In the genomic region with DNA sequence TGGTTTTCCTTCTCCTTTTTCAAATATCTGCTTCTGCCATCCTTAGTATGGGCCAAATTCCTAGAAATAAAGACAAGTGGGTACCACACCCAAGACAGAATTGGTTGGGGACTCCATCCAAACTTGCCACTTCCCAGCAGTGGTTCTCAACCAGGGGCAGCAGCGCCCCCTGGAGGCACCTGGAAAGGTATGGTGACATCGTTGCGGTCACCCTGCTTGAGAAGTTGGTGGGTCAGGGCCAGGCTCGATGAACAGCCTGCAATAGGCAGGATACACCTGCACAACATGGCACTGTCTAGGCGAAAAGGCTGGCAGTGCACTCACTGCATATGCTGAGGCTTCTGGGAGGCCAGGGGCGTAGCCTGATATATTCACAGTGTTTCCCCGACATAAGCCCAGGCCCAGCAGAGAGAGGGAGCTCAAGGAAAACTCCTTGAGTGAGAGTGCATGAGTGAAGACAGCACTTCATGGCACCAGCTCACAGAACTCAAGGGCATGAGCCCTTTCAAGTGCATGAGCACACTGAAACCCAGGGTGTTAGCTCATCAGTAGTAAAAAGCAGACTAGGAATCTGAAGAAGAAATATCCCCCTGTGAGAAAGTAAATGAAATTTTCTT, we compare ENCODE assay signal across 8 cellular contexts. TPM values are rescaled to one million over a fixed set of nuclear protein-coding genes. Genes with fewer than 3 reads are reported as not detected.
DNase-seq lines count a peak whose midpoint lies in the region; ATAC-seq, FAIRE-seq and TF ChIP-seq lines count a peak whose summit lies in the region.

No MANE protein-coding gene starts in this region.

- CTCF ChIA-PET in AG04449 (lab: Yijun Ruan, JAX): interaction anchor here (0.9 to 5.5 kb wide), 16 partner anchors 8 to 73 kb away, joined by 3 to 49 read pairs (median 6); no protein-coding TSS in a partner anchor
- CTCF ChIA-PET in K562 (lab: Yijun Ruan, JAX; ENCODE audit: low intra/inter-chr PET ratio): interaction anchor here (0.6 to 1.5 kb wide), 3 partner anchors 25 to 1554 kb away, joined by 3 to 6 read pairs (median 6); no protein-coding TSS in a partner anchor
- CTCF ChIA-PET in HepG2 (lab: Yijun Ruan, JAX; ENCODE audit: low intra/inter-chr PET ratio, low total read pairs): interaction anchor here (1.2 to 1.7 kb wide), 3 partner anchors 23 to 124 kb away, joined by 3 to 9 read pairs (median 5); no protein-coding TSS in a partner anchor

- H3K4me3 ChIP-seq in AG04449 (ENCODE audit: low read depth, low read length) (no peak overlapping the region), K562 (no peak overlapping the region), HepG2 (replicated peaks in 1 of 3; ENCODE audit: insufficient read depth in 1 of 3, low read depth in 2 of 3, low read length in 3 of 3) (no peak overlapping the region), transverse colon (no peak overlapping the region)

- FAIRE-seq in K562 (lab: Jason Lieb, UNC) (peak; percentile 83), HepG2 (lab: Jason Lieb, UNC) (peak; percentile 59)

- no peaks in the 10 kb centered on the region for H3K36me3 ChIP-seq in K562 (ENCODE audit: control insufficient read depth, insufficient read depth, low read length)
- no peaks in the 10 kb centered on the region for H3K36me3 ChIP-seq in HepG2 (replicated peaks in 1 of 2; ENCODE audit: control insufficient read depth in 1 of 2, insufficient read depth in 2 of 2, low read length in 2 of 2)
- H3K36me3 ChIP-seq in transverse colon: no peaks in the 10 kb centered on the region

- peak; percentile 100 for ATAC-seq in K562
- peak; percentile 99 for ATAC-seq in HepG2
- ATAC-seq in HG03378 (IDR thresholded peaks at IDR 0.05; ENCODE audit: unreplicated experiment): no peak
- ATAC-seq in GM18861 (IDR thresholded peaks at IDR 0.05; ENCODE audit: unreplicated experiment): no peak

- peak; percentile 15 to 72 for TF ChIP-seq RAD21 in K562 (CRISPR knock-in tag; conservative IDR thresholded peaks at IDR 0.05 in 1 of 2, IDR thresholded peaks at IDR 0.05 in 1 of 2)
- TF ChIP-seq RAD21 in HepG2 (CRISPR knock-in tag; IDR thresholded peaks at IDR 0.05): peak; percentile 74

- intact Hi-C loops in K562 (cut with micrococcal nuclease): loop anchor here (1.0 to 2.0 kb wide), 2 partner anchors 24 to 422 kb away; no protein-coding TSS in a partner anchor
- intact Hi-C loops in HepG2 (cut with micrococcal nuclease; ENCODE audit: unreplicated experiment): no loop called here
- intact Hi-C loops in transverse colon (cut with DNase I; ENCODE audit: low total_unique reads): no loop called here

- TF ChIP-seq EP300 in K562 (IDR thresholded peaks at IDR 0.05; ENCODE audit: low read length): no peak
- no peak for TF ChIP-seq EP300 in HepG2 (IDR thresholded peaks at IDR 0.05; ENCODE audit: low read depth in 2 of 2, low read length in 2 of 2)
- no peak for TF ChIP-seq EP300 in HepG2 (CRISPR knock-in tag; IDR thresholded peaks at IDR 0.05; ENCODE audit: borderline replicate concordance)
- TF ChIP-seq EP300 in transverse colon (IDR thresholded peaks at IDR 0.05; ENCODE audit: low read depth): no peak

- H3K79me2 ChIP-seq in K562 (ENCODE audit: control insufficient read depth, insufficient read depth, low read length) (no peaks in the 10 kb centered on the region), HepG2 (ENCODE audit: insufficient read depth, low read length) (no peaks in the 10 kb centered on the region)

- TF ChIP-seq POLR2A in K562 (conservative IDR thresholded peaks at IDR 0.05) (no peak), HepG2 (IDR thresholded peaks at IDR 0.05; ENCODE audit: insufficient read depth in 1 of 2, low read depth in 2 of 2, low read length in 2 of 2) (no peak), transverse colon (IDR thresholded peaks at IDR 0.05) (no peak)

- H3K27me3 ChIP-seq in K562 (ENCODE audit: control insufficient read depth in 2 of 2, insufficient read depth in 2 of 2, low read length in 2 of 2) (peaks cover 20 to 22% of the 10 kb centered on the region in 2 experiments), HepG2 (ENCODE audit: control insufficient read depth in 1 of 2, insufficient read depth in 2 of 2, low read length in 2 of 2) (0 out of 5 replicates have a peak, but pooled peaks cover 0 to 7% of the 10 kb centered on the region in 2 experiments), transverse colon (no peaks in the 10 kb centered on the region)

- H3K9ac ChIP-seq in K562 (ENCODE audit: insufficient read depth in 1 of 2, low read depth in 2 of 2, low read length in 2 of 2) (no peak overlapping the region), HepG2 (ENCODE audit: insufficient read depth, low read depth, low read length) (no peak overlapping the region)

- peak overlapping the region; percentile 24; the same call in 1 of the 2 replicates for H3K4me2 ChIP-seq in K562 (ENCODE audit: insufficient read depth, low read length)
- peak overlapping the region; percentile 19; the same call in 1 of the 2 replicates for H3K4me2 ChIP-seq in HepG2 (ENCODE audit: low read depth, low read length)

- WGBS in K562 (ENCODE audit: insufficient coverage, low coverage, missing lambda C conversion rate): 4% methylated on average over 7 of the region's 7 CpGs
- 20% methylated on average over 5 of the region's 7 CpGs for WGBS in HepG2 (ENCODE audit: low lambda C conversion rate)
- 61% methylated on average over 7 of the region's 7 CpGs; no CpG with 5 or more reads in 1 of the 2 donors for WGBS in transverse colon (ENCODE audit: low coverage in 1 of 2), 2 donors

- BruUV-seq in K562 (replicated peaks; lab: Mats Ljungman, UMichigan) (no TSS peak), HepG2 (replicated peaks; lab: Mats Ljungman, UMichigan) (no TSS peak)

- H3K9me3 ChIP-seq in K562 (replicated peaks; ENCODE audit: control insufficient read depth, insufficient read depth, low read depth, low read length) (no peaks in the 10 kb centered on the region), HepG2 (ENCODE audit: low read length) (no peaks in the 10 kb centered on the region), transverse colon (no peaks in the 10 kb centered on the region)

- no peak overlapping the region for H3K27ac ChIP-seq in K562 (ENCODE audit: extremely low read depth, low read depth, low read length)
- no peak overlapping the region for H3K27ac ChIP-seq in HepG2 (ENCODE audit: extremely low read length, insufficient read depth, low read length)
- H3K27ac ChIP-seq in transverse colon: no peak overlapping the region

- H3K4me1 ChIP-seq in K562 (replicated peaks in 1 of 2; ENCODE audit: control insufficient read depth in 2 of 2, insufficient read depth in 2 of 2, low read length in 2 of 2): no peaks in the 10 kb centered on the region; a peak in 1 of 5 replicates
- no peaks in the 10 kb centered on the region for H3K4me1 ChIP-seq in HepG2 (ENCODE audit: insufficient read depth, low read length)
- no peaks in the 10 kb centered on the region for H3K4me1 ChIP-seq in transverse colon

- in situ Hi-C loops in GM13976 (cut with MboI; ENCODE audit: low sequenced_read_pairs, unreplicated experiment): no loop called here
- in situ Hi-C loops in K562 (cut with MboI): no loop called here
- in situ Hi-C loops in HepG2 (cut with HindIII; ENCODE audit: extremely low pct_ligation_motif_present, low pct_unique_long_range_greater_than_20kb): no loop called here
- in situ Hi-C loops in transverse colon (cut with MboI; ENCODE audit: low pct_ligation_motif_present in 1 of 4, low pct_unique_long_range_greater_than_20kb in 1 of 4, low sequenced_read_pairs in 3 of 4): no loop called here

- H3K9me1 ChIP-seq in K562 (ENCODE audit: control insufficient read depth, insufficient read depth, low read length): no peaks in the 10 kb centered on the region

- H2AFZ ChIP-seq in K562 (ENCODE audit: low read depth, low read length) (peak overlapping the region; percentile 36; the same call in 1 of the 2 replicates), HepG2 (ENCODE audit: low read length) (no peak overlapping the region)

- H4K20me1 ChIP-seq in K562 (replicated peaks; ENCODE audit: control insufficient read depth, insufficient read depth, low read length) (no peaks in the 10 kb centered on the region), HepG2 (ENCODE audit: insufficient read depth, low read length) (no peaks in the 10 kb centered on the region)

- POLR2A ChIA-PET in AG04449 (lab: Yijun Ruan, JAX): interaction anchor here (0.6 kb wide), 1 partner anchor 25 kb away, joined by 3 read pairs; no protein-coding TSS in a partner anchor
- POLR2A ChIA-PET in K562 (lab: Yijun Ruan, JAX): no interaction called here
- POLR2A ChIA-PET in HepG2 (lab: Yijun Ruan, JAX): no interaction called here

- DNase-seq in AG04449 (ENCODE audit: low read depth, low spot score): no peak
- peak; percentile 55 for DNase-seq in GM13976 (ENCODE audit: low spot score)
- peak; percentile 9 for DNase-seq in NCI-H226
- peak; percentile 67 to 81 (median 73) for DNase-seq in K562 (ENCODE audit: extremely low read depth in 1 of 4, low spot score in 3 of 4)
- peak; percentile 62 for DNase-seq in HepG2 (ENCODE audit: low spot score)
- peak; percentile 28 for DNase-seq in transverse colon

- TF ChIP-seq CTCF in AG04449 (IDR thresholded peaks at IDR 0.05; ENCODE audit: insufficient read depth, low read length, missing control alignments) (peak; percentile 77), GM13976 (IDR thresholded peaks at IDR 0.05; ENCODE audit: borderline replicate concordance, control extremely low read depth, extremely low read depth, insufficient read depth, missing control alignments) (peak; percentile 72), K562 (IDR thresholded peaks at IDR 0.05 in 2 of 3, conservative IDR thresholded peaks at IDR 0.05 in 1 of 3; ENCODE audit: insufficient read depth in 2 of 3, low read depth in 1 of 3, low read length in 3 of 3) (peak; percentile 83 to 96 (median 85)), HepG2 (CRISPR knock-in tag; IDR thresholded peaks at IDR 0.05) (peak; percentile 94), transverse colon (IDR thresholded peaks at IDR 0.05) (peak; percentile 25 to 59 (median 44))

RNA-seq across cellular contexts. Expression of gene CMC2, which starts 57.7 kb away (rescaled TPM):
- 47.9 and 97.0 TPM in 2 replicates for total RNA-seq in K562 (2011; cell fraction: chromatin; rRNA removed; ENCODE audit: low replicate concordance)
- total RNA-seq in K562 (2011; cell fraction: nucleolus; rRNA removed): 47.9 and 67.9 TPM in 2 replicates
- 50.2 and 70.3 TPM in 2 replicates for total RNA-seq in K562 (2011; cell fraction: nucleoplasm; rRNA removed)
- total RNA-seq in K562 (2014; rRNA removed) (122 and 192 TPM in 2 replicates), K562 (2014; rRNA removed; fragmentation: Illumina TruSeq; extraction: Trizol) (144 and 165 TPM in 2 replicates), K562 (2015; rRNA removed; fragmentation: Illumina TruSeq; extraction: Trizol) (124 and 143 TPM in 2 replicates), K562 (2021) (166 and 189 TPM in 2 replicates), HepG2 (2016; rRNA removed; fragmentation: Illumina TruSeq; extraction: Trizol) (129 and 147 TPM in 2 replicates), transverse colon (10 to 100 TPM in 3 of 4 donors, 1 to 10 TPM in 1; 2.8 to 42.9 (median 29.8) TPM)
- polyA plus RNA-seq in K562 (2011; rRNA removed) (224 and 304 TPM in 2 replicates), K562 (2014; fragmentation: Illumina TruSeq; extraction: Trizol) (172 and 255 TPM in 2 replicates), K562 (2014; fragmentation: Nextera tagmentation; extraction: Ambion mirVana) (100 to 1,000 TPM; 434 to 501 TPM), K562 (2014; rRNA removed) (230 and 250 TPM in 2 replicates), HepG2 (2011; rRNA removed) (92.1 and 116 TPM in 2 replicates)
- polyA plus RNA-seq in K562 (2011; cell fraction: cytosol; rRNA removed): 185 and 294 TPM in 2 replicates
- polyA plus RNA-seq in K562 (2011; cell fraction: nucleus; rRNA removed): 100 and 142 TPM in 2 replicates
- 144 and 242 TPM in 2 replicates for polyA plus RNA-seq in K562 (2012)
- polyA minus RNA-seq in K562 (2011; rRNA and poly(A)+ RNA removed): 73.7 and 81.3 TPM in 2 replicates
- 37.5 and 45.1 TPM in 2 replicates for polyA minus RNA-seq in K562 (2011; cell fraction: cytosol; rRNA and poly(A)+ RNA removed)
- polyA minus RNA-seq in K562 (2011; cell fraction: nucleus; rRNA and poly(A)+ RNA removed): 59.8 and 62.9 TPM in 2 replicates
- total RNA-seq in HepG2 (2016; cell fraction: cytosol; rRNA removed; fragmentation: Illumina TruSeq; extraction: Trizol; ENCODE audit: low read depth): 111 and 171 TPM in 2 replicates
- total RNA-seq in HepG2 (2016; cell fraction: insoluble cytoplasmic fraction; rRNA removed; fragmentation: Illumina TruSeq; extraction: Trizol): 118 and 155 TPM in 2 replicates
- 132 and 180 TPM in 2 replicates for total RNA-seq in HepG2 (2016; cell fraction: membrane; rRNA removed; fragmentation: Illumina TruSeq; extraction: Trizol)
- total RNA-seq in HepG2 (2016; cell fraction: nucleus; rRNA removed; fragmentation: Illumina TruSeq; extraction: Trizol): 49.2 and 54.6 TPM in 2 replicates
- polyA plus RNA-seq in HepG2 (2011; cell fraction: cytosol; rRNA removed): 134 and 148 TPM in 2 replicates
- 22.2 and 24.5 TPM in 2 replicates for polyA plus RNA-seq in HepG2 (2011; cell fraction: nucleus; rRNA removed)
- polyA plus RNA-seq in HepG2 (2012): 81.8 and 85.6 TPM in 2 replicates
- 157 and 235 TPM in 2 replicates for polyA plus RNA-seq in HepG2 (2016; cell fraction: cytosol; fragmentation: Illumina TruSeq; extraction: Trizol; ENCODE audit: low read depth)
- polyA plus RNA-seq in HepG2 (2016; cell fraction: insoluble cytoplasmic fraction; fragmentation: Illumina TruSeq; extraction: Trizol; ENCODE audit: low read depth): 172 and 176 TPM in 2 replicates
- 133 and 179 TPM in 2 replicates for polyA plus RNA-seq in HepG2 (2016; cell fraction: membrane; fragmentation: Illumina TruSeq; extraction: Trizol; ENCODE audit: low read depth)
- polyA plus RNA-seq in HepG2 (2016; cell fraction: nucleus; fragmentation: Illumina TruSeq; extraction: Trizol; ENCODE audit: insufficient read depth, low read depth): 86.6 and 97.5 TPM in 2 replicates
- 70.9 and 71.9 TPM in 2 replicates for polyA minus RNA-seq in HepG2 (2011; rRNA and poly(A)+ RNA removed; ENCODE audit: low replicate concordance)
- 19.8 and 22.3 TPM in 2 replicates for polyA minus RNA-seq in HepG2 (2011; cell fraction: cytosol; rRNA and poly(A)+ RNA removed)
- 35.4 and 68.6 TPM in 2 replicates for polyA minus RNA-seq in HepG2 (2011; cell fraction: nucleus; rRNA and poly(A)+ RNA removed)

RNA-seq across cellular contexts. Expression of gene CENPN, which starts 58.0 kb away (rescaled TPM):
- total RNA-seq in K562 (2011; cell fraction: chromatin; rRNA removed; ENCODE audit: low replicate concordance): 44.6 and 60.6 TPM in 2 replicates
- total RNA-seq in K562 (2011; cell fraction: nucleolus; rRNA removed): 31.3 and 39.4 TPM in 2 replicates
- 28.4 and 36.6 TPM in 2 replicates for total RNA-seq in K562 (2011; cell fraction: nucleoplasm; rRNA removed)
- 64.6 and 140 TPM in 2 replicates for total RNA-seq in K562 (2014; rRNA removed)
- 161 and 186 TPM in 2 replicates for total RNA-seq in K562 (2014; rRNA removed; fragmentation: Illumina TruSeq; extraction: Trizol)
- total RNA-seq in K562 (2015; rRNA removed; fragmentation: Illumina TruSeq; extraction: Trizol): 103 and 106 TPM in 2 replicates
- 87.6 and 92.3 TPM in 2 replicates for total RNA-seq in K562 (2021)
- polyA plus RNA-seq in K562 (2011; rRNA removed): 95.8 and 123 TPM in 2 replicates
- polyA plus RNA-seq in K562 (2011; cell fraction: cytosol; rRNA removed): 36.0 and 53.1 TPM in 2 replicates
- polyA plus RNA-seq in K562 (2011; cell fraction: nucleus; rRNA removed): 27.2 and 47.1 TPM in 2 replicates
- 92.4 and 304 TPM in 2 replicates for polyA plus RNA-seq in K562 (2012)
- polyA plus RNA-seq in K562 (2014; fragmentation: Illumina TruSeq; extraction: Trizol): 140 and 158 TPM in 2 replicates
- 100 to 1,000 TPM; 343 to 384 TPM for polyA plus RNA-seq in K562 (2014; fragmentation: Nextera tagmentation; extraction: Ambion mirVana)
- 209 and 279 TPM in 2 replicates for polyA plus RNA-seq in K562 (2014; rRNA removed)
- polyA minus RNA-seq in K562 (2011; rRNA and poly(A)+ RNA removed): 92.7 and 93.9 TPM in 2 replicates
- polyA minus RNA-seq in K562 (2011; cell fraction: cytosol; rRNA and poly(A)+ RNA removed): 42.0 and 48.2 TPM in 2 replicates
- 28.3 and 30.8 TPM in 2 replicates for polyA minus RNA-seq in K562 (2011; cell fraction: nucleus; rRNA and poly(A)+ RNA removed)
- total RNA-seq in HepG2 (2016; rRNA removed; fragmentation: Illumina TruSeq; extraction: Trizol): 129 and 193 TPM in 2 replicates
- 98.3 and 119 TPM in 2 replicates for total RNA-seq in HepG2 (2016; cell fraction: cytosol; rRNA removed; fragmentation: Illumina TruSeq; extraction: Trizol; ENCODE audit: low read depth)
- 133 and 185 TPM in 2 replicates for total RNA-seq in HepG2 (2016; cell fraction: insoluble cytoplasmic fraction; rRNA removed; fragmentation: Illumina TruSeq; extraction: Trizol)
- 180 and 185 TPM in 2 replicates for total RNA-seq in HepG2 (2016; cell fraction: membrane; rRNA removed; fragmentation: Illumina TruSeq; extraction: Trizol)
- total RNA-seq in HepG2 (2016; cell fraction: nucleus; rRNA removed; fragmentation: Illumina TruSeq; extraction: Trizol): 46.2 and 59.6 TPM in 2 replicates
- polyA plus RNA-seq in HepG2 (2011; rRNA removed): 17.3 and 29.7 TPM in 2 replicates
- polyA plus RNA-seq in HepG2 (2011; cell fraction: cytosol; rRNA removed): 15.2 and 17.8 TPM in 2 replicates
- 8.3 and 10.1 TPM in 2 replicates for polyA plus RNA-seq in HepG2 (2011; cell fraction: nucleus; rRNA removed)
- 46.5 and 70.0 TPM in 2 replicates for polyA plus RNA-seq in HepG2 (2012)
- polyA plus RNA-seq in HepG2 (2016; cell fraction: cytosol; fragmentation: Illumina TruSeq; extraction: Trizol; ENCODE audit: low read depth): 113 and 120 TPM in 2 replicates
- 123 and 135 TPM in 2 replicates for polyA plus RNA-seq in HepG2 (2016; cell fraction: insoluble cytoplasmic fraction; fragmentation: Illumina TruSeq; extraction: Trizol; ENCODE audit: low read depth)
- polyA plus RNA-seq in HepG2 (2016; cell fraction: membrane; fragmentation: Illumina TruSeq; extraction: Trizol; ENCODE audit: low read depth): 123 and 146 TPM in 2 replicates
- polyA plus RNA-seq in HepG2 (2016; cell fraction: nucleus; fragmentation: Illumina TruSeq; extraction: Trizol; ENCODE audit: insufficient read depth, low read depth): 40.0 and 50.9 TPM in 2 replicates
- 17.1 and 164 TPM in 2 replicates for polyA minus RNA-seq in HepG2 (2011; rRNA and poly(A)+ RNA removed; ENCODE audit: low replicate concordance)
- polyA minus RNA-seq in HepG2 (2011; cell fraction: cytosol; rRNA and poly(A)+ RNA removed): 14.1 and 16.1 TPM in 2 replicates
- 17.9 and 25.4 TPM in 2 replicates for polyA minus RNA-seq in HepG2 (2011; cell fraction: nucleus; rRNA and poly(A)+ RNA removed)
- total RNA-seq in transverse colon: 10 to 100 TPM in 2 of 4 donors, 1 to 10 TPM in 2; 4.9 to 12.7 (median 8.5) TPM

Comparison
In these comparisons a context has a peak if more than half of its experiments do, and no peak if none do; other contexts are left out.
1. CTCF ChIP-seq: peak in every context shown above with its lines; median percentile 94 in HepG2; 85 in K562; 77 in AG04449; 72 in GM13976; 44 in transverse colon.
2. ATAC-seq: peak in K562 (single experiment) and HepG2 (single experiment); none in HG03378 (single experiment) and GM18861 (single experiment).